10 cellular contexts compared by ENCODE assay signal in the genomic region with DNA sequence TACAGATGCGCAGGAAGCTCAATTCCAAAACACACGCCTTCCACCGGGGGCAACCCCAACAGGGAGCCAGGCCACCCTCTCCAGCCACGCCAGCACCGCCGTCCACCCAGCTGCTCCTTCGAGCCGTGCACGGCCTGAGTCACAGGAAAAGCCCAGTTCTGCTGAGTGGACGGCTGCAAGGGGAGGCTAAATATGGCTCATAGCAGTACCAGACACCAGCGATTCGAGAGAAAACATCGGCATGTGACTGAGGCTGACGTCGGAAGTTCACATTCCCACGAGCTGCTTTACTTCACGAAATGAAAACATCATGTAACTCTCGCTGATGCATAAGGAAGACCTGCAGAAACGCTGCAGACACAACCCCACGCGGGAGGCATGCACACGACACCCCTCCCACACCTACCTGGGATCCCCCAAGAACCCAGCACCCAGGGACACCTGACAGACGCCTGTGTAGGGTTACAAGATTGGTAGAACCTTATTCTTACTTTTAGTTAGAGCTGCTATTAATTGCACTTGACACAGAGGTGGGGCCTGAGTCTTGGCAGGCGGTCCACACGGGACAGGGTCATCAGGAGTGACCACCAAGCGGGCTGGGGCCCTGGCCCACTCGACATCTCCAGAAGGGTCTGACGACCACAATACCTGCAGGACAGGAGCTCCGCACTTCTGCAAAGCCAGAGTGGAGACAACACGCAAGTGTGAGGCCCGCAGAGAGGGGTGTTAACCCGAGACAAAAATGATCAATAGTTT.
A peak's percentile ranks its signal among the peaks of the same experiment; 100 is the strongest.
DNase-seq lines count a peak whose midpoint lies in the region; ATAC-seq and TF ChIP-seq lines count a peak whose summit lies in the region.
"Had no signal": no experiment of that assay in that cellular context is flagged by ENCODE, and none has a peak within 500 bp of the region (broad histone marks: within the 10 kb centered on the region; RNA-seq: fewer than 3 reads in every experiment).

No MANE protein-coding gene starts in this region.

- H3K27ac Mint-ChIP-seq in naive B cell = peak overlapping the region in 5 of 6 donors; percentile 52 to 91 (median 74)

- TF ChIP-seq POLR2A in gastroesophageal sphincter (IDR thresholded peaks at IDR 0.05) = no peak

- H3K4me3 ChIP-seq in right atrium auricular region (no peak overlapping the region), gastroesophageal sphincter (no peak overlapping the region), upper lobe of right lung (no peak overlapping the region)

- H3K9me3 ChIP-seq in right atrium auricular region (no peaks in the 10 kb centered on the region), gastroesophageal sphincter (peaks cover 0 to 9% (median 0%) of the 10 kb centered on the region in 3 donors), upper lobe of right lung (peaks cover 4% of the 10 kb centered on the region)

- ATAC-seq in Right ventricle myocardium superior (ENCODE audit: poor library complexity) = peak; percentile 58
- peak; percentile 28 for ATAC-seq in gastroesophageal sphincter
- no peak for ATAC-seq in naive B cell (ENCODE audit: low read depth in 2 of 2)
- peak; percentile 7 for ATAC-seq in upper lobe of right lung
- ATAC-seq in HG03442 (IDR thresholded peaks at IDR 0.05; ENCODE audit: unreplicated experiment) = no peak

- H3K36me3 ChIP-seq in right atrium auricular region = no peaks in the 10 kb centered on the region
- H3K36me3 ChIP-seq in gastroesophageal sphincter = peaks cover 0 to 11% of the 10 kb centered on the region in 2 donors
- peaks cover 5% of the 10 kb centered on the region for H3K36me3 ChIP-seq in upper lobe of right lung

- H3K27me3 Mint-ChIP-seq in naive B cell = no peaks in the 10 kb centered on the region

- no peak for TF ChIP-seq CTCF in right atrium auricular region (IDR thresholded peaks at IDR 0.05)
- TF ChIP-seq CTCF in gastroesophageal sphincter (IDR thresholded peaks at IDR 0.05) = no peak
- no peak for TF ChIP-seq CTCF in upper lobe of right lung (IDR thresholded peaks at IDR 0.05)

- H3K4me3 Mint-ChIP-seq in naive B cell = peak overlapping the region in 4 of 8 donors; percentile 8 to 29 (median 20)

- peak overlapping the region in 1 of 2 donors; percentile 47 for H3K27ac ChIP-seq in right atrium auricular region
- H3K27ac ChIP-seq in gastroesophageal sphincter = peak overlapping the region in 2 of 4 donors; percentile 32
- H3K27ac ChIP-seq in upper lobe of right lung = no peak overlapping the region

- H3K4me1 Mint-ChIP-seq in naive B cell = peaks cover 66 to 92% (median 80%) of the 10 kb centered on the region in 3 donors

- H3K4me1 ChIP-seq in right atrium auricular region (peaks cover 0 to 75% of the 10 kb centered on the region in 2 donors), gastroesophageal sphincter (peaks cover 0 to 76% (median 25%) of the 10 kb centered on the region in 3 donors), upper lobe of right lung (peaks cover 30% of the 10 kb centered on the region)

- H3K27me3 ChIP-seq in right atrium auricular region (no peaks in the 10 kb centered on the region), gastroesophageal sphincter (no peaks in the 10 kb centered on the region), upper lobe of right lung (no peaks in the 10 kb centered on the region)

- intact Hi-C loops in Right ventricle myocardium superior (cut with DNase I) = no loop called here
- intact Hi-C loops in upper lobe of right lung (cut with DNase I) = no loop called here

- H3K36me3 Mint-ChIP-seq in naive B cell = peaks cover 4 to 6% of the 10 kb centered on the region in 2 donors

- H3K9me3 Mint-ChIP-seq in naive B cell = peaks cover 0 to 8% (median 0%) of the 10 kb centered on the region in 7 donors

- TF ChIP-seq EP300 in gastroesophageal sphincter (IDR thresholded peaks at IDR 0.05) = no peak

- 80 to 89% methylated on average over 1 to 24 of the region's 32 CpGs for WGBS in gastroesophageal sphincter (ENCODE audit: low coverage in 1 of 2), 2 donors

- DNase-seq in Right ventricle myocardium superior = no peak
- no peak for DNase-seq in right atrium auricular region (ENCODE audit: low spot score)
- DNase-seq in naive B cell = no peak
- DNase-seq in upper lobe of right lung = no peak
- no peak for DNase-seq in GF-D8 (lab: John Stamatoyannopoulos, UW)
- DNase-seq in stimulated activated CD4-positive, alpha-beta T cell treated with anti-CD3 and anti-CD28 coated beads, Interleukin-1b, Interleukin-23, amount 100 ng/mL, for 48 hours = no peak
- DNase-seq: activated naive CD4-positive, alpha-beta T cell treated with anti-CD3 and anti-CD28 coated beads, Interleukin-2, amount 50 U/mL, for 16 hours; stimulated activated CD8-positive, alpha-beta memory T cell treated with anti-CD3 and anti-CD28 coated beads, Interleukin-4, amount 100 ng/mL, for 48 hours had no signal

Comparison
In these comparisons a context has a peak if more than half of its experiments do, and no peak if none do; other contexts are left out.
1. ATAC-seq: peak in Right ventricle myocardium superior (single experiment), gastroesophageal sphincter (single experiment) and upper lobe of right lung (single experiment); none in naive B cell (0 of 2) and HG03442 (single experiment).